In the genomic region with DNA sequence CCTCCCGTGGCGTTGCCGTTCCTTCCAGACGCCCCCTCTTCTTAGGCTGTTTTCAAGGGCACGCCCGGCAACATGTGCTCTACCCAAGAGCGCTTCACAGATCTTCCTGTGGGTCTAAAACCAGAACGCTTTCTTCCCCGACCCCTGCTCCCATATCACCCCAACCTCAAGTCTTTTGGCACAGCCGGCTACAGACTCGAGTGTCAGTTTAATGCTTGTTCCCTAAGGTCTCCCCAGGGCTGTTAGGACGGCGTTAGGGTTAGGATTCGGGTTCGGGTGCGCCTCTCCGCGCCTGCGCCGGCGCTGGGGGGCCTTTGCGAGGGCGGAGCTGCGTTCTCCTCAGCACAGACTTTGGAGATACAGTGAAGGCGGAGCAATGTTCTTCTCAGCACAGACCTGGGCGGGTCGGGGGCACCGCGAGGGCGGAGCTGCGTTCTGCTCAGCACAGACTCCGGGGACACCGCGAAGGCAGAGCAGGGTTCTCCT, we compare ENCODE assay signal across 8 cellular contexts.
DNase-seq lines count a peak whose midpoint lies in the region; ATAC-seq and TF ChIP-seq lines count a peak whose summit lies in the region.
"Not testable (repeated sequence)": the region's sequence is repeated elsewhere in the genome, so short reads cannot be mapped to it uniquely, and the experiment has no call there.

No MANE protein-coding gene starts in this region.

- DNase-seq in ELR (ENCODE audit: low read depth) (peak; percentile 14), endodermal cell (peak; percentile 90), left colon (peak in 1 of 2 donors; percentile 36)
- not testable (repeated sequence) for DNase-seq in RWPE2 (ENCODE audit: low spot score); activated T-helper 2 cell treated with anti-CD3 and anti-CD28 coated beads, Interferon-gamma antibody, Interleukin-2, Interleukin-4, amounts not matched to agents 10 μg/mL and 5 μg/mL and 100 μg/mL, durations not matched to agents 14 hours and 24 hours and 36 hours (ENCODE audit: low spot score); sigmoid colon; tibial nerve (ENCODE audit: low spot score in 2 of 2)

- not testable (repeated sequence) for H3K9me3 Mint-ChIP-seq in activated T-helper 2 cell treated with anti-CD3 and anti-CD28 coated beads, Interferon-gamma antibody, Interleukin-2, Interleukin-4, amounts not matched to agents 10 μg/mL and 5 μg/mL and 100 μg/mL, durations not matched to agents 14 hours and 24 hours and 36 hours; endodermal cell

- peak; percentile 14 for TF ChIP-seq CTCF in RWPE2 (IDR thresholded peaks at IDR 0.05; ENCODE audit: poor library complexity, severe bottlenecking)
- TF ChIP-seq CTCF in endodermal cell (conservative IDR thresholded peaks at IDR 0.05); sigmoid colon (IDR thresholded peaks at IDR 0.05); tibial nerve (IDR thresholded peaks at IDR 0.05): not testable (repeated sequence)

- H3K4me3 Mint-ChIP-seq in activated T-helper 2 cell treated with anti-CD3 and anti-CD28 coated beads, Interferon-gamma antibody, Interleukin-2, Interleukin-4, amounts not matched to agents 10 μg/mL and 5 μg/mL and 100 μg/mL, durations not matched to agents 14 hours and 24 hours and 36 hours (ENCODE audit: low read depth) = peak overlapping the region; percentile 39
- peak overlapping the region; percentile 73 for H3K4me3 Mint-ChIP-seq in endodermal cell

- ATAC-seq in RWPE2 (ENCODE audit: low read depth) (peak; percentile 94), left colon (peak; percentile 81)

- not testable (repeated sequence) for TF ChIP-seq EP300 in sigmoid colon (IDR thresholded peaks at IDR 0.05); tibial nerve (IDR thresholded peaks at IDR 0.05)

- peak overlapping the region; percentile 81 for H3K4me3 ChIP-seq in HUES64 (ENCODE audit: low read length)
- H3K4me3 ChIP-seq in RWPE2 (ENCODE audit: severe bottlenecking) = peak overlapping the region; percentile 34
- peak overlapping the region; percentile 89 for H3K4me3 ChIP-seq in endodermal cell (ENCODE audit: low read length)
- peak overlapping the region in 3 of 4 donors; percentile 26 to 47 (median 46) for H3K4me3 ChIP-seq in sigmoid colon
- peak overlapping the region; percentile 21 to 50 (median 38) for H3K4me3 ChIP-seq in tibial nerve

- H3K9me3 ChIP-seq in HUES64 (ENCODE audit: insufficient read depth, low read depth, low read length); RWPE2 (ENCODE audit: severe bottlenecking); endodermal cell (ENCODE audit: control insufficient read depth, low read length); sigmoid colon; tibial nerve: not testable (repeated sequence)

- not testable (repeated sequence) for TF ChIP-seq POLR2A in sigmoid colon (IDR thresholded peaks at IDR 0.05); tibial nerve (IDR thresholded peaks at IDR 0.05)

- H3K27ac ChIP-seq in HUES64 (ENCODE audit: low read depth, low read length); RWPE2 (ENCODE audit: poor library complexity, severe bottlenecking); endodermal cell (ENCODE audit: low read depth, low read length); sigmoid colon; tibial nerve: not testable (repeated sequence)

- not testable (repeated sequence) for H3K36me3 ChIP-seq in HUES64 (ENCODE audit: insufficient read depth, low read length); RWPE2 (ENCODE audit: low read depth); endodermal cell (ENCODE audit: control insufficient read depth, insufficient read depth, low read length); sigmoid colon; tibial nerve

- not testable (repeated sequence) for H3K4me1 Mint-ChIP-seq in activated T-helper 2 cell treated with anti-CD3 and anti-CD28 coated beads, Interferon-gamma antibody, Interleukin-2, Interleukin-4, amounts not matched to agents 10 μg/mL and 5 μg/mL and 100 μg/mL, durations not matched to agents 14 hours and 24 hours and 36 hours (ENCODE audit: low read depth); endodermal cell

- intact Hi-C loops in activated T-helper 2 cell treated with anti-CD3 and anti-CD28 coated beads, Interferon-gamma antibody, Interleukin-2, Interleukin-4, amounts not matched to agents 10 μg/mL and 5 μg/mL and 100 μg/mL, durations not matched to agents 14 hours and 24 hours and 36 hours (cut with micrococcal nuclease) = loop anchor here (2.0 kb wide), 1 partner anchor 648 kb away; no protein-coding TSS in a partner anchor
- intact Hi-C loops in left colon (cut with DNase I, micrococcal nuclease) = loop anchor here in 1 of 2 donors (10.0 kb wide), 1 partner anchor 128 kb away; no protein-coding TSS in a partner anchor
- intact Hi-C loops in sigmoid colon (cut with DNase I) = not testable (repeated sequence)

- peak overlapping the region; percentile 57; the same call in 1 of the 2 replicates for H3K9ac ChIP-seq in HUES64 (ENCODE audit: low read depth, low read length)
- H3K9ac ChIP-seq in endodermal cell (ENCODE audit: extremely low read depth, low read length, poor library complexity, severe bottlenecking) = peak overlapping the region; percentile 20

- not testable (repeated sequence) for H3K36me3 Mint-ChIP-seq in activated T-helper 2 cell treated with anti-CD3 and anti-CD28 coated beads, Interferon-gamma antibody, Interleukin-2, Interleukin-4, amounts not matched to agents 10 μg/mL and 5 μg/mL and 100 μg/mL, durations not matched to agents 14 hours and 24 hours and 36 hours (ENCODE audit: low read depth); endodermal cell (ENCODE audit: low read depth)

- WGBS in HUES64 = 4% methylated on average over 34 of the region's 34 CpGs
- 1 to 3% methylated on average over 14 to 32 of the region's 34 CpGs for WGBS in endodermal cell (ENCODE audit: insufficient coverage in 1 of 2, insufficient read length in 1 of 2), 2 experiments
- 6 to 7% methylated on average over 34 of the region's 34 CpGs for WGBS in sigmoid colon, 2 donors
- 19 to 46% methylated on average over 34 of the region's 34 CpGs for WGBS in tibial nerve, 2 donors

- H3K27me3 ChIP-seq in HUES64 (ENCODE audit: insufficient read depth, low read length) = peaks cover 13% of the 10 kb centered on the region
- H3K27me3 ChIP-seq in RWPE2 (ENCODE audit: insufficient read depth, poor library complexity, severe bottlenecking); endodermal cell (ENCODE audit: control insufficient read depth, insufficient read depth, low read length, poor library complexity, severe bottlenecking); sigmoid colon; tibial nerve: not testable (repeated sequence)

- H3K27me3 Mint-ChIP-seq in activated T-helper 2 cell treated with anti-CD3 and anti-CD28 coated beads, Interferon-gamma antibody, Interleukin-2, Interleukin-4, amounts not matched to agents 10 μg/mL and 5 μg/mL and 100 μg/mL, durations not matched to agents 14 hours and 24 hours and 36 hours (ENCODE audit: low read depth) = peaks cover 10% of the 10 kb centered on the region
- peaks cover 29% of the 10 kb centered on the region for H3K27me3 Mint-ChIP-seq in endodermal cell (ENCODE audit: insufficient read depth)

- H3K27ac Mint-ChIP-seq in activated T-helper 2 cell treated with anti-CD3 and anti-CD28 coated beads, Interferon-gamma antibody, Interleukin-2, Interleukin-4, amounts not matched to agents 10 μg/mL and 5 μg/mL and 100 μg/mL, durations not matched to agents 14 hours and 24 hours and 36 hours = not testable (repeated sequence)
- H3K27ac Mint-ChIP-seq in endodermal cell = peak overlapping the region; percentile 75

- H3K4me1 ChIP-seq in HUES64 (ENCODE audit: insufficient read depth, low read length); RWPE2 (ENCODE audit: insufficient read depth, poor library complexity, severe bottlenecking); endodermal cell (ENCODE audit: control insufficient read depth, insufficient read depth, low read length): not testable (repeated sequence)
- H3K4me1 ChIP-seq in sigmoid colon (peaks cover 0 to 16% (median 14%) of the 10 kb centered on the region in 4 donors), tibial nerve (peaks cover 0 to 16% (median 5%) of the 10 kb centered on the region in 4 donors)

Comparison
In these comparisons a context has a peak if more than half of its experiments do, and no peak if none do; other contexts are left out.
1. H3K4me3 ChIP-seq: peak in every context shown above with its lines; median percentile 89 in endodermal cell; 81 in HUES64; 46 in sigmoid colon; 38 in tibial nerve; 34 in RWPE2.